ENCODE assay signal across 11 cellular contexts in genomic region chr10:119896937-119897336, GRCh38. TPM values are rescaled to one million over a fixed set of nuclear protein-coding genes. Genes with fewer than 3 reads are reported as not detected.
DNase-seq lines count a peak whose midpoint lies in the region; ATAC-seq and TF ChIP-seq lines count a peak whose summit lies in the region.
"Had no signal": no experiment of that assay in that cellular context is flagged by ENCODE, and none has a peak within 500 bp of the region (broad histone marks: within the 10 kb centered on the region; RNA-seq: fewer than 3 reads in every experiment).

No MANE protein-coding gene starts in this region.

- TF ChIP-seq POLR2A in Peyer's patch (IDR thresholded peaks at IDR 0.05): no peak
- TF ChIP-seq POLR2A in esophagus squamous epithelium (IDR thresholded peaks at IDR 0.05): no peak
- TF ChIP-seq POLR2A in GM18505 (IDR thresholded peaks at IDR 0.05; ENCODE audit: borderline replicate concordance, extremely low read depth, insufficient read depth, insufficient read length): no peak

- TF ChIP-seq CTCF in C4-2B (conservative IDR thresholded peaks at IDR 0.05): no peak
- no peak for TF ChIP-seq CTCF in Peyer's patch (IDR thresholded peaks at IDR 0.05)
- TF ChIP-seq CTCF in nephron (IDR thresholded peaks at IDR 0.05; ENCODE audit: unreplicated experiment in 3 of 3): no peak
- no peak for TF ChIP-seq CTCF in esophagus squamous epithelium (IDR thresholded peaks at IDR 0.05)
- no peak for TF ChIP-seq CTCF in GM13977 (IDR thresholded peaks at IDR 0.05; ENCODE audit: extremely low read depth, insufficient read depth, missing control alignments)

- H3K36me3 ChIP-seq in Peyer's patch (peaks cover 0 to 9% (median 0%) of the 10 kb centered on the region in 3 donors), esophagus squamous epithelium (peaks cover 0 to 30% (median 4%) of the 10 kb centered on the region in 3 donors)

- ATAC-seq in HG02571 (IDR thresholded peaks at IDR 0.05; ENCODE audit: unreplicated experiment) (no peak), GM18505 (IDR thresholded peaks at IDR 0.05; ENCODE audit: unreplicated experiment) (no peak)

- peaks cover 51% of the 10 kb centered on the region for H3K4me1 Mint-ChIP-seq in nephron

- no peaks in the 10 kb centered on the region for H3K27me3 ChIP-seq in Peyer's patch
- no peaks in the 10 kb centered on the region for H3K27me3 ChIP-seq in esophagus squamous epithelium

- intact Hi-C loops in esophagus squamous epithelium (cut with DNase I): no loop called here

- no peaks in the 10 kb centered on the region for H3K9me3 ChIP-seq in Peyer's patch
- no peaks in the 10 kb centered on the region for H3K9me3 ChIP-seq in esophagus squamous epithelium

- in situ Hi-C loops in GM13977 (cut with MboI; ENCODE audit: low pct_unique_long_range_greater_than_20kb, low sequenced_read_pairs, unreplicated experiment): no loop called here

- H3K4me1 ChIP-seq in Peyer's patch (peaks cover 0 to 43% (median 7%) of the 10 kb centered on the region in 4 donors), esophagus squamous epithelium (peaks cover 34 to 60% (median 39%) of the 10 kb centered on the region in 3 donors)

- H3K27ac ChIP-seq in C4-2B: peak overlapping the region; percentile 48
- H3K27ac ChIP-seq in Peyer's patch: peak overlapping the region in 2 of 4 donors; percentile 40 to 44
- peak overlapping the region in 2 of 4 donors; percentile 62 to 64 for H3K27ac ChIP-seq in esophagus squamous epithelium

- DNase-seq in Peyer's patch (peak in 2 of 3 donors; percentile 75 to 76), globus pallidus (ENCODE audit: low spot score) (peak; percentile 20), esophagus squamous epithelium (lab: John Stamatoyannopoulos, UW) (no peak), GM13977 (ENCODE audit: low spot score) (no peak)
- DNase-seq: activated CD4-positive, CD25-positive, alpha-beta regulatory T cell; DMS153; NCI-H446 treated with DMSO at 0.1 percent for 48 hours had no signal

- WGBS in esophagus squamous epithelium, 2 donors: 50 to 56% methylated on average over 4 of the region's 4 CpGs

- H3K4me3 ChIP-seq in Peyer's patch (no peak overlapping the region), esophagus squamous epithelium (no peak overlapping the region)

- peaks cover 4% of the 10 kb centered on the region for H3K9me3 Mint-ChIP-seq in nephron

- H3K36me3 Mint-ChIP-seq in nephron (ENCODE audit: low read depth): peaks cover 20% of the 10 kb centered on the region

- H3K4me3 Mint-ChIP-seq in nephron: no peak overlapping the region

- peak overlapping the region in 2 of 3 experiments; percentile 42 to 48 for H3K27ac Mint-ChIP-seq in nephron

- H3K27me3 Mint-ChIP-seq in nephron (ENCODE audit: low read depth): no peaks in the 10 kb centered on the region

RNA-seq across cellular contexts. Expression of gene SEC23IP, which starts 4.4 kb away (rescaled TPM):
- total RNA-seq in Peyer's patch (10 to 100 TPM; 28.7 to 87.4 (median 41.1) TPM), esophagus squamous epithelium (10 to 100 TPM; 13.0 to 20.5 (median 16.5) TPM)

RNA-seq across cellular contexts. Expression of gene MCMBP, which starts 24.3 kb away (rescaled TPM):
- total RNA-seq in Peyer's patch: 10 to 100 TPM; 24.4 to 38.8 (median 29.8) TPM
- total RNA-seq in esophagus squamous epithelium: 10 to 100 TPM; 24.2 to 54.9 (median 41.8) TPM

Comparison
In these comparisons a context has a peak if more than half of its experiments do, and no peak if none do; other contexts are left out.
1. DNase-seq: peak in Peyer's patch (2 of 3) and globus pallidus (single experiment); none in esophagus squamous epithelium (single experiment) and GM13977 (single experiment).